In genomic region chr20:35563834-35564233, GRCh38 we compare ENCODE assay signal across 36 cellular contexts. TPM values are rescaled to one million over a fixed set of nuclear protein-coding genes. Genes with fewer than 3 reads are reported as not detected.
"Had no signal": no experiment of that assay in that cellular context is flagged by ENCODE, and none has a peak within 500 bp of the region (broad histone marks: within the 10 kb centered on the region; RNA-seq: fewer than 3 reads in every experiment).

No MANE protein-coding gene starts in this region.

- H3K36me3 Mint-ChIP-seq: naive thymus-derived CD4-positive, alpha-beta T cell had no signal

- H3K4me1 ChIP-seq: colonic mucosa, esophagus muscularis mucosa, foreskin keratinocyte, gastroesophageal sphincter, heart right ventricle, left lung, neural progenitor cell, prostate gland, right atrium auricular region, tibial nerve, vagina had no signal

- H3K4me3 Mint-ChIP-seq: dendritic cell treated with granulocyte-macrophage colony-stimulating factor and Interleukin-4, amounts not matched to agents 40 ng/mL and 50 ng/mL, for 4 days; endodermal cell; naive thymus-derived CD4-positive, alpha-beta T cell; nephron; neural progenitor cell; stimulated activated naive B cell treated with anti-CD40 and anti-IgM and Interleukin-4, amounts not matched to agents 10 μg/mL and 1 μg/mL and 100 μg/mL, for 72 hours; stimulated activated naive CD8-positive, alpha-beta T cell treated with anti-CD3 and anti-CD28 coated beads, Interleukin-15, Interleukin-2, amounts not matched to agents 100 ng/mL and 50 ng/mL, for 24 hours had no signal

- H3K27ac Mint-ChIP-seq: dendritic cell treated with granulocyte-macrophage colony-stimulating factor and Interleukin-4, amounts not matched to agents 40 ng/mL and 50 ng/mL, for 4 days; endodermal cell; naive thymus-derived CD4-positive, alpha-beta T cell; nephron; neural progenitor cell; stimulated activated naive B cell treated with anti-CD40 and anti-IgM and Interleukin-4, amounts not matched to agents 10 μg/mL and 1 μg/mL and 100 μg/mL, for 72 hours; stimulated activated naive CD8-positive, alpha-beta T cell treated with anti-CD3 and anti-CD28 coated beads, Interleukin-15, Interleukin-2, amounts not matched to agents 100 ng/mL and 50 ng/mL, for 24 hours had no signal

- H3K36me3 ChIP-seq: colonic mucosa, neural progenitor cell, prostate gland, right atrium auricular region, thoracic aorta, vagina had no signal

- H3K4me1 Mint-ChIP-seq: endodermal cell; nephron; stimulated activated naive B cell treated with anti-CD40 and anti-IgM and Interleukin-4, amounts not matched to agents 10 μg/mL and 1 μg/mL and 100 μg/mL, for 72 hours had no signal

- ATAC-seq: foreskin keratinocyte; gastroesophageal sphincter; heart right ventricle; left cardiac atrium; left lung; naive thymus-derived CD4-positive, alpha-beta T cell; stimulated activated naive B cell treated with anti-CD40 and anti-IgM and Interleukin-4, amounts not matched to agents 10 μg/mL and 1 μg/mL and 100 μg/mL, for 72 hours had no signal

- H3K27me3 ChIP-seq: colonic mucosa, esophagus muscularis mucosa, foreskin keratinocyte, gastroesophageal sphincter, heart right ventricle, left lung, neural progenitor cell, right atrium auricular region, sigmoid colon, tibial nerve, vagina had no signal

- H3K27me3 Mint-ChIP-seq: stimulated activated naive B cell treated with anti-CD40 and anti-IgM and Interleukin-4, amounts not matched to agents 10 μg/mL and 1 μg/mL and 100 μg/mL, for 72 hours; stimulated activated naive CD8-positive, alpha-beta T cell treated with anti-CD3 and anti-CD28 coated beads, Interleukin-15, Interleukin-2, amounts not matched to agents 100 ng/mL and 50 ng/mL, for 24 hours had no signal

- DNase-seq: colonic mucosa; effector CD8-positive, alpha-beta T cell; endodermal cell; foreskin keratinocyte; heart right ventricle; hippocampal formation; left cardiac atrium; mammary epithelial cell; mesendoderm; midbrain; naive thymus-derived CD4-positive, alpha-beta T cell; sigmoid colon; stimulated activated CD4-positive, alpha-beta T cell treated with anti-CD3 and anti-CD28 coated beads, Interleukin-15, amount 100 ng/mL, for 24 hours; stimulated activated CD4-positive, alpha-beta T cell treated with anti-CD3 and anti-CD28 coated beads, Interleukin-2, amount 100 ng/mL, for 48 hours; stimulated activated naive B cell treated with anti-CD40 and anti-IgM and Interleukin-4, amounts not matched to agents 10 μg/mL and 1 μg/mL and 100 μg/mL, for 72 hours had no signal

- H3K9me3 Mint-ChIP-seq: dendritic cell treated with granulocyte-macrophage colony-stimulating factor and Interleukin-4, amounts not matched to agents 40 ng/mL and 50 ng/mL, for 4 days; endodermal cell; naive thymus-derived CD4-positive, alpha-beta T cell; nephron; neural progenitor cell; stimulated activated naive B cell treated with anti-CD40 and anti-IgM and Interleukin-4, amounts not matched to agents 10 μg/mL and 1 μg/mL and 100 μg/mL, for 72 hours; stimulated activated naive CD8-positive, alpha-beta T cell treated with anti-CD3 and anti-CD28 coated beads, Interleukin-15, Interleukin-2, amounts not matched to agents 100 ng/mL and 50 ng/mL, for 24 hours had no signal

- H3K9me3 ChIP-seq: colonic mucosa, esophagus muscularis mucosa, gastroesophageal sphincter, heart right ventricle, left lung, prostate gland, right atrium auricular region, sigmoid colon, thoracic aorta, tibial nerve, vagina had no signal

- H3K27ac ChIP-seq: colonic mucosa, esophagus muscularis mucosa, foreskin keratinocyte, gastroesophageal sphincter, heart right ventricle, left lung, neural progenitor cell, parathyroid adenoma, prostate gland, right atrium auricular region, sigmoid colon, thoracic aorta, tibial nerve, vagina had no signal

- H3K4me3 ChIP-seq: colonic mucosa, esophagus muscularis mucosa, gastroesophageal sphincter, heart right ventricle, left lung, neural progenitor cell, prostate gland, right atrium auricular region, sigmoid colon, thoracic aorta, tibial nerve, vagina had no signal

RNA-seq across cellular contexts. Expression of gene C20orf173, which starts 34.4 kb away (rescaled TPM):
- total RNA-seq: colonic mucosa; endodermal cell; epithelial cell of proximal tubule; esophagus muscularis mucosa; fibroblast of lung; foreskin keratinocyte; gastroesophageal sphincter; heart right ventricle; kidney epithelial cell; left cardiac atrium; left lung; lower leg skin; mammary epithelial cell; mucosa of gallbladder; naive thymus-derived CD4-positive, alpha-beta T cell; osteoblast; prostate gland; right atrium auricular region; sigmoid colon; skeletal muscle tissue; thoracic aorta; tibial nerve; ureter; vagina had no signal
- polyA plus RNA-seq: fibroblast of lung; foreskin keratinocyte; heart right ventricle; mammary epithelial cell; naive thymus-derived CD4-positive, alpha-beta T cell; sigmoid colon had no signal

RNA-seq across cellular contexts. Expression of gene SPAG4, which starts 51.8 kb away (rescaled TPM):
- polyA plus RNA-seq: naive thymus-derived CD4-positive, alpha-beta T cell had no signal
